In genomic region chr10:113644185-113645120, GRCh38 we compare ENCODE assay signal across 15 cellular contexts. TPM values are rescaled to one million over a fixed set of nuclear protein-coding genes. Genes with fewer than 3 reads are reported as not detected.
DNase-seq lines count a peak whose midpoint lies in the region; ATAC-seq, FAIRE-seq and TF ChIP-seq lines count a peak whose summit lies in the region.
"Had no signal": no experiment of that assay in that cellular context is flagged by ENCODE, and none has a peak within 500 bp of the region (broad histone marks: within the 10 kb centered on the region; RNA-seq: fewer than 3 reads in every experiment).

No MANE protein-coding gene starts in this region.

- no peaks in the 10 kb centered on the region for H3K36me3 Mint-ChIP-seq in activated naive CD4-positive, alpha-beta T cell treated with anti-CD3 and anti-CD28 coated beads, Interleukin-2, amount 10 ng/mL, durations not matched to agents 7 days and 5 days

- TF ChIP-seq POLR2A in adrenal gland (IDR thresholded peaks at IDR 0.05) = no peak

- H3K4me1 ChIP-seq in adipocyte (ENCODE audit: control insufficient read depth, insufficient read depth, low read length) (peaks cover 30% of the 10 kb centered on the region), small intestine (ENCODE audit: control insufficient read depth in 2 of 2, insufficient read depth in 1 of 2, low read depth in 1 of 2, low read length in 1 of 2) (no peaks in the 10 kb centered on the region), adrenal gland (replicated peaks in 1 of 2) (no peaks in the 10 kb centered on the region)

- H3K4me3 Mint-ChIP-seq in activated naive CD4-positive, alpha-beta T cell treated with anti-CD3 and anti-CD28 coated beads, Interleukin-2, amount 10 ng/mL, durations not matched to agents 7 days and 5 days = no peak overlapping the region

- H3K27ac ChIP-seq in small intestine (ENCODE audit: low read depth in 1 of 2, low read length in 1 of 2) (no peak overlapping the region), adrenal gland (no peak overlapping the region)

- H3K27me3 Mint-ChIP-seq in activated naive CD4-positive, alpha-beta T cell treated with anti-CD3 and anti-CD28 coated beads, Interleukin-2, amount 10 ng/mL, durations not matched to agents 7 days and 5 days = peaks cover 3% of the 10 kb centered on the region

- no peaks in the 10 kb centered on the region for H3K9me3 Mint-ChIP-seq in activated naive CD4-positive, alpha-beta T cell treated with anti-CD3 and anti-CD28 coated beads, Interleukin-2, amount 10 ng/mL, durations not matched to agents 7 days and 5 days

- no peak for TF ChIP-seq CTCF in adrenal gland (IDR thresholded peaks at IDR 0.05)

- H3K9me3 ChIP-seq in adipocyte (ENCODE audit: control insufficient read depth, low read length) (no peaks in the 10 kb centered on the region), small intestine (ENCODE audit: control insufficient read depth, low read depth) (no peaks in the 10 kb centered on the region), adrenal gland (replicated peaks in 1 of 3) (no peaks in the 10 kb centered on the region)

- no peak overlapping the region for H3K4me3 ChIP-seq in adipocyte (ENCODE audit: low read length)
- H3K4me3 ChIP-seq in small intestine (ENCODE audit: low read depth in 1 of 2, low read length in 2 of 2) = no peak overlapping the region
- H3K4me3 ChIP-seq in adrenal gland = no peak overlapping the region

- ATAC-seq in left ventricle myocardium superior (peak; percentile 43), GM18867 (IDR thresholded peaks at IDR 0.05; ENCODE audit: unreplicated experiment) (no peak)
- ATAC-seq: Panc1 had no signal

- no peaks in the 10 kb centered on the region for H3K27me3 ChIP-seq in adipocyte (replicated peaks; ENCODE audit: control insufficient read depth, insufficient read depth, low read length)
- no peaks in the 10 kb centered on the region for H3K27me3 ChIP-seq in small intestine (ENCODE audit: control insufficient read depth in 2 of 2, insufficient read depth in 2 of 2, low read length in 2 of 2)
- peaks cover 11% of the 10 kb centered on the region for H3K27me3 ChIP-seq in adrenal gland

- no peak overlapping the region for H3K27ac Mint-ChIP-seq in activated naive CD4-positive, alpha-beta T cell treated with anti-CD3 and anti-CD28 coated beads, Interleukin-2, amount 10 ng/mL, durations not matched to agents 7 days and 5 days

- no peaks in the 10 kb centered on the region for H3K4me1 Mint-ChIP-seq in activated naive CD4-positive, alpha-beta T cell treated with anti-CD3 and anti-CD28 coated beads, Interleukin-2, amount 10 ng/mL, durations not matched to agents 7 days and 5 days

- H3K9ac ChIP-seq in adipocyte (ENCODE audit: low read length) = no peak overlapping the region

- intact Hi-C loops in left ventricle myocardium superior (cut with micrococcal nuclease) (no loop called here), adrenal gland (cut with DNase I) (no loop called here)

- H3K36me3 ChIP-seq in adipocyte (ENCODE audit: control insufficient read depth, insufficient read depth, low read length, severe bottlenecking) (no peaks in the 10 kb centered on the region), small intestine (ENCODE audit: control insufficient read depth in 2 of 2, insufficient read depth in 2 of 2, low read length in 2 of 2) (no peaks in the 10 kb centered on the region), adrenal gland (replicated peaks in 1 of 2) (no peaks in the 10 kb centered on the region)

- FAIRE-seq in small intestine (lab: Jason Lieb, UNC) = no peak

- DNase-seq in H4 (ENCODE audit: low spot score) (peak; percentile 79), adipocyte (ENCODE audit: low read depth) (peak; percentile 11), left ventricle myocardium superior (no peak), small intestine (peak; percentile 27), adrenal gland (no peak)
- no peak for DNase-seq in activated naive CD4-positive, alpha-beta T cell treated with anti-CD3 and anti-CD28 coated beads, Interleukin-2, amount 10 ng/mL, durations not matched to agents 7 days and 5 days
- no peak for DNase-seq in activated CD4-positive, alpha-beta T cell treated with anti-CD3 and anti-CD28 coated beads for 4 hours
- DNase-seq: activated gamma-delta T cell; effector CD8-positive, alpha-beta T cell; NCI-H187 treated with DMSO at 0.1 percent for 48 hours; stimulated activated CD4-positive, alpha-beta T cell treated with anti-CD3 and anti-CD28 coated beads, Interleukin-1b, Interleukin-23, amount 100 ng/mL, for 48 hours had no signal

- CTCF ChIA-PET in activated naive CD4-positive, alpha-beta T cell treated with anti-CD3 and anti-CD28 coated beads, Interleukin-2, amount 10 ng/mL, durations not matched to agents 7 days and 5 days (lab: Charles Lee) = no interaction called here

- WGBS in small intestine, 3 donors = 15 to 27% (median 20%) methylated on average over 7 of the region's 7 CpGs
- WGBS in adrenal gland, 4 donors = 35 to 41% (median 38%) methylated on average over 7 of the region's 7 CpGs

RNA-seq across cellular contexts. Expression of gene NRAP, which starts 19.4 kb away (rescaled TPM):
- 0.02 TPM in 1 of 2 replicates, not detected in the other for total RNA-seq in H4 (2014; rRNA removed; shearing (Covaris generic))
- 826 TPM for total RNA-seq in left ventricle myocardium superior
- polyA plus RNA-seq in small intestine = 1 to 10 TPM in 1 of 3 donors, under 1 TPM in 2; 0.03 to 2.2 (median 0.22) TPM
- 1 to 10 TPM in 1 of 8 donors, under 1 TPM in 1, not detected in 6; 0.11 to 2.0 TPM for total RNA-seq in adrenal gland
- under 1 TPM in 2 of 3 donors, not detected in 1; 0.03 to 0.08 TPM for polyA plus RNA-seq in adrenal gland
- total RNA-seq: subcutaneous adipose tissue had no signal
- polyA plus RNA-seq: neural cell had no signal

RNA-seq across cellular contexts. Expression of gene CASP7, which starts 35.3 kb away (rescaled TPM):
- total RNA-seq in H4 (2014; rRNA removed; shearing (Covaris generic)) = 56.8 and 59.5 TPM in 2 replicates
- total RNA-seq in left ventricle myocardium superior (15.5 TPM), adrenal gland (10 to 100 TPM in 7 of 8 donors, 1 to 10 TPM in 1; 7.5 to 25.1 (median 17.5) TPM)
- polyA plus RNA-seq in small intestine (100 to 1,000 TPM in 1 of 3 donors, 10 to 100 TPM in 2; 50.2 to 139 (median 99.4) TPM), adrenal gland (10 to 100 TPM in 1 of 3 donors, 1 to 10 TPM in 2; 7.1 to 24.5 (median 8.4) TPM)

Comparison
In these comparisons a context has a peak if more than half of its experiments do, and no peak if none do; other contexts are left out.
1. DNase-seq: peak in H4 (single experiment), adipocyte (single experiment) and small intestine (single experiment); none in left ventricle myocardium superior (single experiment), adrenal gland (0 of 7), activated naive CD4-positive, alpha-beta T cell treated with anti-CD3 and anti-CD28 coated beads, Interleukin-2, amount 10 ng/mL, durations not matched to agents 7 days and 5 days (single experiment) and activated CD4-positive, alpha-beta T cell treated with anti-CD3 and anti-CD28 coated beads for 4 hours (0 of 2).
2. RNA of gene NRAP, which starts 19.4 kb away (total RNA-seq): 826 TPM in left ventricle myocardium superior (single experiment); 0.02 TPM in H4 and 0.11 to 2.0 TPM in adrenal gland; every median in the first group is over 100 times any median in the second.